1 cellular context compared by ENCODE assay signal in genomic region chr7:102099474-102099873, GRCh38.
A peak's percentile ranks its signal among the peaks of the same experiment; 100 is the strongest.
TF ChIP-seq lines count a peak whose summit lies in the region.

No MANE protein-coding gene starts in this region.

TF ChIP-seq in HepG2, 621 proteins besides CTCF, POLR2A, EP300 and RAD21 (continued from another document):
- TF ChIP-seq ARID4A (CRISPR knock-in tag; IDR thresholded peaks at IDR 0.05; ENCODE audit: borderline replicate concordance) (0 out of 2 replicates have a peak, but pooled peaks have one; percentile 8), ZNF263 (CRISPR knock-in tag; IDR thresholded peaks at IDR 0.05) (peak; percentile 60; the same call in 1 of the 2 replicates)
